15 cellular contexts compared by ENCODE assay signal in the genomic region with DNA sequence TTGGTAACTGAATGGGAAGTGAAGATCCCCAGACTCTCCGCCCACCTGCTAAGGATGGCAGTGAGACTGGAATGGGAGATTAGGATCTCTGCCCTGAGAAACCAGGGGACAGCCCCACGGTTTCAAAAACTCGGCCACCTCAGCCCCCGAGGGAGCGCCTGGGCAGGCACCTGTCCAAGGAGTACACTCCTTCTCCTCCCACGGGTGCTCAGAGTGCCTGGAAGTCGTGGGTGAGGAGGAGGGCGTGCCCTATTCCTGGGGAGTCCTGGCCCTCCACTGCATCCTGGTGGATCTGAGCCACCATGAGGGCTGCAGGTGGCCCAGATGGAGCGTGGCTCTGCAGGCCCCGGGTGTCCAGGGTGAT.
DNase-seq lines count a peak whose midpoint lies in the region; TF ChIP-seq lines count a peak whose summit lies in the region.
"Had no signal": no experiment of that assay in that cellular context is flagged by ENCODE, and none has a peak within 500 bp of the region (broad histone marks: within the 10 kb centered on the region; RNA-seq: fewer than 3 reads in every experiment).

No MANE protein-coding gene starts in this region.

- H3K79me2 ChIP-seq in neural progenitor cell (ENCODE audit: low read depth): no peaks in the 10 kb centered on the region

- H3K4me1 Mint-ChIP-seq in brain (peaks cover 20% of the 10 kb centered on the region), neural progenitor cell (peaks cover 4% of the 10 kb centered on the region), endothelial cell (ENCODE audit: unreplicated experiment) (peaks cover 4% of the 10 kb centered on the region)
- H3K4me1 Mint-ChIP-seq: B cell had no signal

- H3K4me2 ChIP-seq in neural progenitor cell: no peak overlapping the region
- H3K4me2 ChIP-seq: BLaER1 treated with 17β-estradiol and CSF1 and Interleukin-3, amounts not matched to agents 10 nM and 100 nM; GM23338 had no signal

- peak overlapping the region; percentile 52 for H2AFZ ChIP-seq in neural progenitor cell (replicated peaks)
- H2AFZ ChIP-seq: GM23338 had no signal

- no peaks in the 10 kb centered on the region for H3K9me3 ChIP-seq in NT2/D1 (ENCODE audit: insufficient read depth, low read length)
- H3K9me3 ChIP-seq in neural progenitor cell (ENCODE audit: low read depth): no peaks in the 10 kb centered on the region
- no peaks in the 10 kb centered on the region for H3K9me3 ChIP-seq in esophagus squamous epithelium
- H3K9me3 ChIP-seq: BLaER1 treated with 17β-estradiol and CSF1 and Interleukin-3, amounts not matched to agents 10 nM and 100 nM had no signal

- DNase-seq in NT2/D1 (ENCODE audit: low read depth, low spot score) (no peak), neural progenitor cell (ENCODE audit: low spot score) (no peak), DMS 273 (lab: John Stamatoyannopoulos, UW; ENCODE audit: unreplicated experiment) (no peak), endothelial cell (ENCODE audit: low spot score) (no peak), EL (no peak), esophagus squamous epithelium (lab: John Stamatoyannopoulos, UW) (no peak)
- DNase-seq: Calu3; CD8-positive, alpha-beta T cell; DMS 273 treated with DMSO at 0.1 percent for 48 hours; DMS53; DND-41 had no signal

- H3K36me3 Mint-ChIP-seq in brain: peaks cover 2% of the 10 kb centered on the region
- H3K36me3 Mint-ChIP-seq in neural progenitor cell: no peaks in the 10 kb centered on the region
- no peaks in the 10 kb centered on the region for H3K36me3 Mint-ChIP-seq in endothelial cell (ENCODE audit: low read depth, unreplicated experiment)
- H3K36me3 Mint-ChIP-seq: CD8-positive, alpha-beta T cell had no signal

- H3F3A ChIP-seq in neural progenitor cell (ENCODE audit: low read depth): peaks cover 4% of the 10 kb centered on the region

- H3K27ac ChIP-seq in neural progenitor cell (no peak overlapping the region), esophagus squamous epithelium (no peak overlapping the region)
- H3K27ac ChIP-seq: BLaER1 treated with 17β-estradiol and CSF1 and Interleukin-3, amounts not matched to agents 10 nM and 100 nM had no signal

- WGBS in esophagus squamous epithelium, 2 donors: 47 to 55% methylated on average over 3 to 10 of the region's 10 CpGs

- H3K9ac ChIP-seq in NT2/D1 (ENCODE audit: insufficient read length, low read depth) (peak overlapping the region; percentile 42), neural progenitor cell (no peak overlapping the region)

- TF ChIP-seq CTCF in brain (conservative IDR thresholded peaks at IDR 0.05) (no peak), neural progenitor cell (IDR thresholded peaks at IDR 0.05) (no peak), endothelial cell (IDR thresholded peaks at IDR 0.05; ENCODE audit: unreplicated experiment) (no peak), esophagus squamous epithelium (IDR thresholded peaks at IDR 0.05) (no peak)

- H3K9me3 Mint-ChIP-seq in brain: no peaks in the 10 kb centered on the region
- H3K9me3 Mint-ChIP-seq in neural progenitor cell: no peaks in the 10 kb centered on the region
- H3K9me3 Mint-ChIP-seq in endothelial cell (ENCODE audit: unreplicated experiment): no peaks in the 10 kb centered on the region
- H3K9me3 Mint-ChIP-seq: CD8-positive, alpha-beta T cell; GM23338 had no signal

- H3K27me3 ChIP-seq in NT2/D1 (ENCODE audit: insufficient read depth, insufficient read length) (no peaks in the 10 kb centered on the region), neural progenitor cell (no peaks in the 10 kb centered on the region), esophagus squamous epithelium (peaks cover 0 to 36% (median 0%) of the 10 kb centered on the region in 4 donors)
- H3K27me3 ChIP-seq: BLaER1 treated with 17β-estradiol and CSF1 and Interleukin-3, amounts not matched to agents 10 nM and 100 nM had no signal

- peaks cover 17% of the 10 kb centered on the region for H3K36me3 ChIP-seq in NT2/D1 (ENCODE audit: insufficient read depth, insufficient read length, low read length)
- no peaks in the 10 kb centered on the region for H3K36me3 ChIP-seq in neural progenitor cell
- no peaks in the 10 kb centered on the region for H3K36me3 ChIP-seq in esophagus squamous epithelium

- H3K4me3 Mint-ChIP-seq in brain (no peak overlapping the region), neural progenitor cell (no peak overlapping the region), endothelial cell (ENCODE audit: unreplicated experiment) (no peak overlapping the region)
- H3K4me3 Mint-ChIP-seq: B cell; CD8-positive, alpha-beta T cell; GM23338 had no signal

- H3K27ac Mint-ChIP-seq in brain (peak overlapping the region in 3 of 5 experiments; percentile 19 to 56 (median 28)), neural progenitor cell (no peak overlapping the region), endothelial cell (ENCODE audit: unreplicated experiment) (no peak overlapping the region)
- H3K27ac Mint-ChIP-seq: B cell; CD8-positive, alpha-beta T cell; GM23338 had no signal

- H3K27me3 Mint-ChIP-seq in brain (no peaks in the 10 kb centered on the region), neural progenitor cell (ENCODE audit: insufficient read depth, low read depth) (no peaks in the 10 kb centered on the region), endothelial cell (ENCODE audit: unreplicated experiment) (peaks cover 1% of the 10 kb centered on the region)

- intact Hi-C loops in esophagus squamous epithelium (cut with DNase I): no loop called here

- H4K20me1 ChIP-seq in neural progenitor cell (ENCODE audit: low read depth): no peaks in the 10 kb centered on the region

- H3K4me1 ChIP-seq in NT2/D1 (ENCODE audit: insufficient read depth, insufficient read length): peaks cover 17% of the 10 kb centered on the region
- peaks cover 15% of the 10 kb centered on the region for H3K4me1 ChIP-seq in neural progenitor cell
- H3K4me1 ChIP-seq in esophagus squamous epithelium: no peaks in the 10 kb centered on the region

- TF ChIP-seq POLR2A in esophagus squamous epithelium (IDR thresholded peaks at IDR 0.05): no peak

- H3K4me3 ChIP-seq in NT2/D1 (ENCODE audit: insufficient read length, low read depth) (no peak overlapping the region), neural progenitor cell (no peak overlapping the region), esophagus squamous epithelium (no peak overlapping the region)
- H3K4me3 ChIP-seq: BLaER1 treated with 17β-estradiol and CSF1 and Interleukin-3, amounts not matched to agents 10 nM and 100 nM; GM23338 had no signal

Comparison
In these comparisons a context has a peak if more than half of its experiments do, and no peak if none do; other contexts are left out.
1. H3K27ac Mint-ChIP-seq: peak in brain (3 of 5); none in neural progenitor cell (single experiment) and endothelial cell (single experiment).